Comparison of ENCODE assay signal across 10 cellular contexts in the genomic region with DNA sequence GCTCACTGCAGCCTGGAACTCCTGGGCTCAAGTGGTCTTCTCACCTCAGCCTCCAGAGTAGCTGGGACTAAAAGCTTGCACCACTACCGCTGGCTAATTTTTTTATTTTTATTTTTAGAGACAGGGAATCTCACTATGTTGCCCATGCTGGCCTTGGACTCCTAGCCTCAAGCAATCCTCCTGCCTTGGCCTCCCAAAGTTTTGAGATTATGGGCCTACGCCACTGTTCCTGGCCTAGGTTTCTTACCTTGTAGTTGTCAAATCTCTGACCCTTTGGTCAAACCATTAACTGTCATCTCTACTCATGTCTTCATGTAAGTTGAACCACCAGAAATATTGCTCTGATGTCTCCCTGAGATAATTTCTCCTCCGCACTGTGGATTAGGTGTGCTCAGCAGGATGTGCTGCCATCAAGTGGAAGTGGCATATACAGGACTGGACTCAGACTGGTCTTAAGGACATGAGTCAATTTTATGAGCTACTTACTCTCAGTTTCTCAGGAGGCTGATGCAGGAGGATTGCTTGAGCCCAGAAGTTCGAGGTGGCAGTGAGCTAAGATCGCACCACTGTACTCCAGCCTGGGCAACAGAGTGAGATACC. TPM values are rescaled to one million over a fixed set of nuclear protein-coding genes. Genes with fewer than 3 reads are reported as not detected.
DNase-seq lines count a peak whose midpoint lies in the region; FAIRE-seq and TF ChIP-seq lines count a peak whose summit lies in the region.
"Had no signal": no experiment of that assay in that cellular context is flagged by ENCODE, and none has a peak within 500 bp of the region (broad histone marks: within the 10 kb centered on the region; RNA-seq: fewer than 3 reads in every experiment).

No MANE protein-coding gene starts in this region.

- no peak overlapping the region for H3K4me2 ChIP-seq in osteoblast (ENCODE audit: insufficient read depth, low read length)

- H3K4me3 ChIP-seq in NB4 (ENCODE audit: low read depth, low read length) (no peak overlapping the region), bronchial epithelial cell (ENCODE audit: low read depth, low read length) (no peak overlapping the region), osteoblast (ENCODE audit: insufficient read depth, low read length) (no peak overlapping the region)
- H3K4me3 ChIP-seq: body of pancreas had no signal

- H2AFZ ChIP-seq in osteoblast (ENCODE audit: low read length): no peak overlapping the region

- no peaks in the 10 kb centered on the region for H3K9me3 ChIP-seq in osteoblast (ENCODE audit: low read depth, low read length)
- H3K9me3 ChIP-seq: body of pancreas had no signal

- peak; percentile 66 for TF ChIP-seq CTCF in NB4 (IDR thresholded peaks at IDR 0.05; ENCODE audit: low read depth, low read length)
- TF ChIP-seq CTCF in bronchial epithelial cell (IDR thresholded peaks at IDR 0.05; ENCODE audit: insufficient read depth, low read length, severe bottlenecking): peak; percentile 21
- peak; percentile 28 for TF ChIP-seq CTCF in osteoblast (IDR thresholded peaks at IDR 0.05; ENCODE audit: extremely low read depth, low read depth, low read length)

- H3K27me3 ChIP-seq in bronchial epithelial cell (ENCODE audit: control insufficient read depth, insufficient read depth, low read length): no peaks in the 10 kb centered on the region
- H3K27me3 ChIP-seq in osteoblast (ENCODE audit: insufficient read depth, low read length): no peaks in the 10 kb centered on the region
- H3K27me3 ChIP-seq: body of pancreas had no signal

- no peak for FAIRE-seq in bronchial epithelial cell (lab: Jason Lieb, UNC)

- H3K4me1 ChIP-seq in osteoblast (ENCODE audit: insufficient read depth, low read length): peaks cover 2% of the 10 kb centered on the region
- H3K4me1 ChIP-seq: body of pancreas had no signal

- DNase-seq in NCI-H1694 treated with DMSO at 0.1 percent for 48 hours (lab: John Stamatoyannopoulos, UW) (peak; percentile 2), NCI-H1694 (lab: John Stamatoyannopoulos, UW) (no peak), NB4 (ENCODE audit: low read depth) (peak; percentile 86), bronchial epithelial cell (ENCODE audit: low read depth) (peak; percentile 65), osteoblast (ENCODE audit: insufficient read length, low spot score, missing footprints) (no peak), NCI-H1092 treated with DMSO at 0.1 percent for 48 hours (lab: John Stamatoyannopoulos, UW) (no peak), T-helper 9 cell (no peak), mucosa of gallbladder (ENCODE audit: low spot score) (no peak)
- DNase-seq: body of pancreas; stimulated activated CD4-positive, alpha-beta T cell treated with anti-CD3 and anti-CD28 coated beads, Interleukin-4, amount 100 ng/mL, for 1 hour had no signal

- TF ChIP-seq POLR2A in NB4 (IDR thresholded peaks at IDR 0.05; ENCODE audit: extremely low read depth, insufficient read length): no peak

- no peaks in the 10 kb centered on the region for H3K79me2 ChIP-seq in osteoblast (ENCODE audit: insufficient read depth, low read length)

- no peak overlapping the region for H3K27ac ChIP-seq in osteoblast (ENCODE audit: low read depth, low read length)
- H3K27ac ChIP-seq: body of pancreas had no signal

- H4K20me1 ChIP-seq in osteoblast (ENCODE audit: insufficient read depth, low read length): no peaks in the 10 kb centered on the region

- no peaks in the 10 kb centered on the region for H3K36me3 ChIP-seq in bronchial epithelial cell (ENCODE audit: control insufficient read depth, insufficient read depth, low read length)
- H3K36me3 ChIP-seq in osteoblast (ENCODE audit: insufficient read depth, low read length): no peaks in the 10 kb centered on the region

RNA-seq across cellular contexts. Expression of gene ACTR6, which starts 28.5 kb away (rescaled TPM):
- total RNA-seq in bronchial epithelial cell: 13.7 and 14.3 TPM in 2 replicates
- 13.6 and 19.2 TPM in 2 replicates for total RNA-seq in osteoblast
- 25.1 TPM for total RNA-seq in mucosa of gallbladder

RNA-seq across cellular contexts. Expression of gene DEPDC4, which starts 37.7 kb away (rescaled TPM):
- total RNA-seq in bronchial epithelial cell (1.8 and 2.1 TPM in 2 replicates), osteoblast (0.36 and 1.5 TPM in 2 replicates), mucosa of gallbladder (2.1 TPM)

RNA-seq across cellular contexts. Expression of gene SCYL2, which starts 37.8 kb away (rescaled TPM):
- total RNA-seq in bronchial epithelial cell (29.5 and 49.7 TPM in 2 replicates), osteoblast (64.4 and 69.8 TPM in 2 replicates), mucosa of gallbladder (50.5 TPM)

Comparison
In these comparisons a context has a peak if more than half of its experiments do, and no peak if none do; other contexts are left out.
1. DNase-seq: peak in NCI-H1694 treated with DMSO at 0.1 percent for 48 hours (single experiment), NB4 (single experiment) and bronchial epithelial cell (single experiment); none in NCI-H1694 (single experiment), osteoblast (single experiment), NCI-H1092 treated with DMSO at 0.1 percent for 48 hours (single experiment), T-helper 9 cell (single experiment) and mucosa of gallbladder (single experiment).
2. Peak in every context shown above with its lines, with median percentiles within 50 percentile points of each other: CTCF ChIP-seq.